Comparison of ENCODE assay signal across 6 cellular contexts in genomic region chr7:101888564-101888963, GRCh38.
DNase-seq lines count a peak whose midpoint lies in the region; ATAC-seq and TF ChIP-seq lines count a peak whose summit lies in the region.
"Not testable (repeated sequence)": the region's sequence is repeated elsewhere in the genome, so short reads cannot be mapped to it uniquely, and the experiment has no call there.

No MANE protein-coding gene starts in this region.

- not testable (repeated sequence) for H3K27ac ChIP-seq in BLaER1; DOHH2 (ENCODE audit: low read depth, low read length); trophoblast cell (ENCODE audit: low read depth, low read length)
- peak overlapping the region; percentile 69 for H3K27ac ChIP-seq in OCI-LY1 (ENCODE audit: low read depth, low read length, poor library complexity, severe bottlenecking)

- not testable (repeated sequence) for H2BK120ac ChIP-seq in trophoblast cell (ENCODE audit: insufficient read depth, low read length, poor library complexity)

- H3K4me1 Mint-ChIP-seq in T-helper 17 cell (peaks cover 32% of the 10 kb centered on the region), MCF 10A (ENCODE audit: insufficient read depth, unreplicated experiment) (peaks cover 21% of the 10 kb centered on the region)

- H3K4me3 Mint-ChIP-seq in T-helper 17 cell = peak overlapping the region; percentile 36
- H3K4me3 Mint-ChIP-seq in MCF 10A (ENCODE audit: unreplicated experiment) = not testable (repeated sequence)

- H3K27me3 Mint-ChIP-seq in T-helper 17 cell; MCF 10A (ENCODE audit: insufficient read depth, unreplicated experiment): not testable (repeated sequence)

- H2BK5ac ChIP-seq in trophoblast cell (ENCODE audit: low read depth, low read length, poor library complexity) = not testable (repeated sequence)

- H3K36me3 Mint-ChIP-seq in T-helper 17 cell (ENCODE audit: low read depth); MCF 10A (ENCODE audit: insufficient read depth, unreplicated experiment): not testable (repeated sequence)

- H4K20me1 ChIP-seq in BLaER1 (peaks cover 100% of the 10 kb centered on the region), DOHH2 (ENCODE audit: control insufficient read depth, insufficient read depth, low read depth, low read length) (peaks cover 57% of the 10 kb centered on the region)
- H4K20me1 ChIP-seq in OCI-LY1 (ENCODE audit: insufficient read depth, low read length) = not testable (repeated sequence)

- DNase-seq in T-helper 17 cell; MCF 10A (ENCODE audit: unreplicated experiment); trophoblast cell: not testable (repeated sequence)

- POLR2A ChIA-PET in MCF 10A (lab: Yijun Ruan, JAX) = interaction anchor here (0.7 to 1.3 kb wide), 2 partner anchors 17 to 53 kb away, joined by 3 read pairs; no protein-coding TSS in a partner anchor

- intact Hi-C loops in MCF 10A (cut with micrococcal nuclease) = not testable (repeated sequence)

- not testable (repeated sequence) for H3K9me3 Mint-ChIP-seq in MCF 10A (ENCODE audit: unreplicated experiment)

- not testable (repeated sequence) for H3K18ac ChIP-seq in trophoblast cell (ENCODE audit: low read length)

- not testable (repeated sequence) for H3K79me1 ChIP-seq in trophoblast cell (ENCODE audit: low read length)

- not testable (repeated sequence) for H3K9me2 ChIP-seq in DOHH2 (replicated peaks; ENCODE audit: control insufficient read depth, low read length); OCI-LY1 (ENCODE audit: low read depth, low read length)

- not testable (repeated sequence) for H3K4me3 ChIP-seq in BLaER1; DOHH2 (ENCODE audit: low read length); OCI-LY1 (ENCODE audit: low read depth, low read length, poor library complexity, severe bottlenecking); trophoblast cell (ENCODE audit: low read depth, low read length)

- CTCF ChIA-PET in MCF 10A (lab: Yijun Ruan, JAX) = not testable (repeated sequence)

- H3K79me2 ChIP-seq in DOHH2 (ENCODE audit: control insufficient read depth, low read length) (peaks cover 97% of the 10 kb centered on the region), OCI-LY1 (ENCODE audit: insufficient read depth, low read length) (peaks cover 96% of the 10 kb centered on the region), trophoblast cell (ENCODE audit: control insufficient read depth, insufficient read depth, low read length, poor library complexity) (peaks cover 13% of the 10 kb centered on the region)

- H3K23ac ChIP-seq in trophoblast cell (ENCODE audit: low read length) = not testable (repeated sequence)

- not testable (repeated sequence) for H4K8ac ChIP-seq in trophoblast cell (ENCODE audit: low read depth, low read length)

- H3F3A ChIP-seq in DOHH2 (ENCODE audit: control insufficient read depth, insufficient read depth) = peaks cover 19% of the 10 kb centered on the region
- H3F3A ChIP-seq in OCI-LY1 (ENCODE audit: insufficient read depth, low read length) = not testable (repeated sequence)

- not testable (repeated sequence) for H4K12ac ChIP-seq in trophoblast cell (ENCODE audit: low read depth, low read length)

- not testable (repeated sequence) for H3K9me3 ChIP-seq in BLaER1; DOHH2 (ENCODE audit: control insufficient read depth, insufficient read depth, low read length); OCI-LY1 (ENCODE audit: low read length); T-helper 17 cell (ENCODE audit: control insufficient read depth, low read length, poor library complexity, severe bottlenecking); trophoblast cell (ENCODE audit: insufficient read depth, low read depth, low read length)

- not testable (repeated sequence) for H3K27ac Mint-ChIP-seq in T-helper 17 cell
- peak overlapping the region; percentile 42 for H3K27ac Mint-ChIP-seq in MCF 10A (ENCODE audit: low read depth, unreplicated experiment)

- not testable (repeated sequence) for H2AFZ ChIP-seq in OCI-LY1 (ENCODE audit: low read length); trophoblast cell (ENCODE audit: insufficient read depth, low read length, poor library complexity)

- not testable (repeated sequence) for H3K27me3 ChIP-seq in BLaER1; DOHH2 (ENCODE audit: control insufficient read depth, low read length); OCI-LY1 (ENCODE audit: insufficient read depth, low read length); trophoblast cell (ENCODE audit: insufficient read depth, low read length)

- not testable (repeated sequence) for H2AK5ac ChIP-seq in trophoblast cell (ENCODE audit: low read length)

- no CpG with 5 or more reads among the region's 3 CpGs for WGBS in trophoblast cell (ENCODE audit: extremely low coverage, insufficient coverage, insufficient read length)

- H3K4me1 ChIP-seq in BLaER1 (peaks cover 100% of the 10 kb centered on the region), DOHH2 (ENCODE audit: control insufficient read depth, low read length) (peaks cover 97% of the 10 kb centered on the region), OCI-LY1 (ENCODE audit: insufficient read depth, low read length, severe bottlenecking) (peaks cover 99% of the 10 kb centered on the region)
- not testable (repeated sequence) for H3K4me1 ChIP-seq in trophoblast cell (ENCODE audit: control insufficient read depth in 1 of 2, insufficient read depth in 2 of 2, low read length in 2 of 2)

- peaks cover 28% of the 10 kb centered on the region for H3K36me3 ChIP-seq in BLaER1
- peaks cover 30% of the 10 kb centered on the region for H3K36me3 ChIP-seq in DOHH2 (ENCODE audit: control insufficient read depth, low read length)
- H3K36me3 ChIP-seq in OCI-LY1 (ENCODE audit: insufficient read depth, low read length) = peaks cover 17% of the 10 kb centered on the region
- H3K36me3 ChIP-seq in trophoblast cell (ENCODE audit: control insufficient read depth in 1 of 2, insufficient read depth in 2 of 2, low read length in 2 of 2) = not testable (repeated sequence)

- not testable (repeated sequence) for H2BK12ac ChIP-seq in trophoblast cell (ENCODE audit: low read length)

- not testable (repeated sequence) for H4K91ac ChIP-seq in trophoblast cell (ENCODE audit: low read depth, low read length)

- H3K4me2 ChIP-seq in BLaER1 (peak overlapping the region; percentile 93), DOHH2 (ENCODE audit: low read length) (0 out of 2 replicates have a peak overlapping the region, but pooled peaks have one; percentile 10), OCI-LY1 (ENCODE audit: low read length) (peak overlapping the region; percentile 48; the same call in 1 of the 2 replicates)
- not testable (repeated sequence) for H3K4me2 ChIP-seq in trophoblast cell (ENCODE audit: low read length)

- ATAC-seq in T-helper 17 cell = not testable (repeated sequence)

- peak overlapping the region; percentile 17 for H3K4ac ChIP-seq in trophoblast cell (ENCODE audit: low read depth, low read length)

- BruUV-seq in MCF 10A (replicated peaks; lab: Mats Ljungman, UMichigan) = not testable (repeated sequence)

- H3K14ac ChIP-seq in trophoblast cell (ENCODE audit: low read length) = not testable (repeated sequence)

- not testable (repeated sequence) for H3K9ac ChIP-seq in BLaER1; OCI-LY1 (ENCODE audit: low read length); trophoblast cell (ENCODE audit: low read length)

- TF ChIP-seq CTCF in DOHH2 (IDR thresholded peaks at IDR 0.05; ENCODE audit: low read depth, low read length, poor library complexity, severe bottlenecking); OCI-LY1 (IDR thresholded peaks at IDR 0.05; ENCODE audit: low read length); MCF 10A (IDR thresholded peaks at IDR 0.05; ENCODE audit: unreplicated experiment): not testable (repeated sequence)
